In genomic region chr5:127308325-127308724, GRCh38 we compare ENCODE assay signal across 1 cellular context. TPM values are rescaled to one million over a fixed set of nuclear protein-coding genes. Genes with fewer than 3 reads are reported as not detected.
"Had no signal": no experiment of that assay in that cellular context is flagged by ENCODE, and none has a peak within 500 bp of the region (broad histone marks: within the 10 kb centered on the region; RNA-seq: fewer than 3 reads in every experiment).

No MANE protein-coding gene starts in this region.

RNA-seq across cellular contexts. Expression of gene MEGF10, which starts 17.7 kb away (rescaled TPM):
- polyA plus RNA-seq: immature natural killer cell had no signal
